ENCODE assay signal across 8 cellular contexts in the genomic region with DNA sequence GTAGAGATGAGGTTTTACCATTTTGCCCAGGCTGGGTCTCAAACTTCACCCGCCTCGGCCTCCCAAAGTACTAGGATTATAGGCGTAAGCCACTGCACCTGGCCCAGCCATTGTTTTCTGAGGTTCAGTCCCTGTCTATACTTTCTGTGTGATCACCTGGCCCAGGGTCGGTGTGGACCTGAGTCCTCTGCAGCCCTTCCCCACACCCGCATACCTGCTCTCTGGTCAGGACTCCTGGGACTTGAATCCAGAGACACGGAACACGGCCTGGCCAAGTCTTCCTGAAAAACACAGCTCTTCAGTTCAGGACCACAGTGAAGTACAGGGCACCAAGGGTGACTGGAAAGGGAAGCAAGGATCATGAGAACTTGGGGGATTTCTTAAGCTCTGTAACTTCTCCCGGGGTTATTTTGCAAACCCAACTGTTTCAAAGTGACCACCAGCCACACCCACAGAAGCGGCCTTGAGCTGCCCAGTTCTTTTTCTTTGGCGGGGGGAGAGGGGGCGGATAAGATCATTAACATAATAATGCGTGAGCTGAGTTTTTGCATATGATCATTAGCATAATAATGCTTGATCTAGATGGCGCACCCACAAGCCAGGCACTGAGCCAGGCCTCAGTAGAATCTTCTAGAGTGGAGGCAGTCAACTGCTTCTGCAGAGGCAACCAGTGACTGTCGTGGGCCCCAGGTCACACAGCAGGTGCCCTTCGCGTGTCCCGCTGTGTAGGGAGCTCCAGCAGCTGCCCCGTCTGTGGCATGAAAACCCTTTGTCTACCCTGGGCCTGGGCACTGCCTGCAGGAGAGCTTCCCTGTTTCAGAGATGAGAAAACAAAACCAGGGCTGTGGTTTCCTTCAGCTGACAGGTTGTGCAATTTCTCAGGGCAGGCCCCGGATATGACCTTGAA. TPM values are rescaled to one million over a fixed set of nuclear protein-coding genes. Genes with fewer than 3 reads are reported as not detected.
DNase-seq lines count a peak whose midpoint lies in the region.

No MANE protein-coding gene starts in this region.

- peak overlapping the region; percentile 56 for H3K27ac ChIP-seq in GM23248

- H3K27me3 ChIP-seq in GM23248 (replicated peaks; ENCODE audit: insufficient read depth) = no peaks in the 10 kb centered on the region

- no peaks in the 10 kb centered on the region for H3K9me2 ChIP-seq in GM23248 (ENCODE audit: insufficient read depth)

- H3F3A ChIP-seq in GM23248 (ENCODE audit: insufficient read depth) = peaks cover 47% of the 10 kb centered on the region

- H3K9me3 ChIP-seq in GM23248 (ENCODE audit: low read depth) = no peaks in the 10 kb centered on the region

- H3K27me3 Mint-ChIP-seq in activated T-cell treated with anti-CD3 and anti-CD28 coated beads, Interleukin-2, amount 50 U/mL, for 24 hours = no peaks in the 10 kb centered on the region

- DNase-seq in GM23248 (peak; percentile 69), NCI-H510A treated with DMSO at 0.1 percent for 48 hours (lab: John Stamatoyannopoulos, UW) (peak; percentile 58), germinal center (ENCODE audit: low spot score) (peak; percentile 47), retina (peak; percentile 25), NCI-H1105 treated with DMSO at 0.1 percent for 48 hours (lab: John Stamatoyannopoulos, UW) (no peak), OCI-M2 (lab: John Stamatoyannopoulos, UW; ENCODE audit: unreplicated experiment) (no peak)
- DNase-seq in activated T-cell treated with anti-CD3 and anti-CD28 coated beads, Interleukin-2, amount 50 U/mL, for 24 hours = peak; percentile 67

- H3K4me3 Mint-ChIP-seq in activated T-cell treated with anti-CD3 and anti-CD28 coated beads, Interleukin-2, amount 50 U/mL, for 24 hours = peak overlapping the region; percentile 67

- H3K9me3 Mint-ChIP-seq in activated T-cell treated with anti-CD3 and anti-CD28 coated beads, Interleukin-2, amount 50 U/mL, for 24 hours = no peaks in the 10 kb centered on the region

- H3K27ac Mint-ChIP-seq in activated T-cell treated with anti-CD3 and anti-CD28 coated beads, Interleukin-2, amount 50 U/mL, for 24 hours = peak overlapping the region; percentile 89

- H3K79me2 ChIP-seq in GM23248 (ENCODE audit: insufficient read depth) = peaks cover 36% of the 10 kb centered on the region

- peak overlapping the region; percentile 19 for H3K4me2 ChIP-seq in GM23248 (ENCODE audit: unreplicated experiment)

- H3K4me3 ChIP-seq in GM08714 (ENCODE audit: low read length) (peak overlapping the region; percentile 21; the same call in 1 of the 2 replicates), GM23248 (no peak overlapping the region)

- H4K20me1 ChIP-seq in GM23248 (ENCODE audit: insufficient read depth) = no peaks in the 10 kb centered on the region

- H3K9ac ChIP-seq in GM23248 = no peak overlapping the region

- WGBS in GM23248 (ENCODE audit: low coverage in 1 of 2, low lambda C conversion rate in 2 of 2, missing lambda C conversion rate in 2 of 2), 2 experiments = 61 to 62% methylated on average over 19 of the region's 19 CpGs

- H2AFZ ChIP-seq in GM23248 = no peak overlapping the region

- peaks cover 37% of the 10 kb centered on the region for H3K36me3 Mint-ChIP-seq in activated T-cell treated with anti-CD3 and anti-CD28 coated beads, Interleukin-2, amount 50 U/mL, for 24 hours (ENCODE audit: low read depth)

- peaks cover 43% of the 10 kb centered on the region for H3K4me1 ChIP-seq in GM23248 (ENCODE audit: insufficient read depth)

- 0 out of 2 replicates have a peak, but pooled peaks cover 4% of the 10 kb centered on the region for H3K36me3 ChIP-seq in GM23248 (ENCODE audit: low read depth)

- in situ Hi-C loops in GM23248 (cut with MboI) = no loop called here

- peaks cover 68% of the 10 kb centered on the region for H3K4me1 Mint-ChIP-seq in activated T-cell treated with anti-CD3 and anti-CD28 coated beads, Interleukin-2, amount 50 U/mL, for 24 hours (ENCODE audit: low read depth)

RNA-seq across cellular contexts. Expression of a gene that starts 1.7 kb away (rescaled TPM):
- 43.0 and 45.4 TPM in 2 replicates for total RNA-seq in GM23248 (2014; rRNA removed; shearing (Covaris generic))
- 43.1 and 43.9 TPM in 2 replicates for polyA plus RNA-seq in GM23248 (2016; fragmentation: Nextera tagmentation; extraction: Ambion mirVana)

RNA-seq across cellular contexts. Expression of a gene that starts 55.8 kb away (rescaled TPM):
- total RNA-seq in GM23248 (2014; rRNA removed; shearing (Covaris generic)) = 5.1 and 14.4 TPM in 2 replicates
- polyA plus RNA-seq in GM23248 (2016; fragmentation: Nextera tagmentation; extraction: Ambion mirVana) = 18.9 and 20.0 TPM in 2 replicates

Comparison
In these comparisons a context has a peak if more than half of its experiments do, and no peak if none do; other contexts are left out.
1. DNase-seq: peak in GM23248 (single experiment), NCI-H510A treated with DMSO at 0.1 percent for 48 hours (single experiment), activated T-cell treated with anti-CD3 and anti-CD28 coated beads, Interleukin-2, amount 50 U/mL, for 24 hours (single experiment), germinal center (single experiment) and retina (single experiment); none in NCI-H1105 treated with DMSO at 0.1 percent for 48 hours (single experiment) and OCI-M2 (single experiment).